1 cellular context compared by ENCODE assay signal in the genomic region with DNA sequence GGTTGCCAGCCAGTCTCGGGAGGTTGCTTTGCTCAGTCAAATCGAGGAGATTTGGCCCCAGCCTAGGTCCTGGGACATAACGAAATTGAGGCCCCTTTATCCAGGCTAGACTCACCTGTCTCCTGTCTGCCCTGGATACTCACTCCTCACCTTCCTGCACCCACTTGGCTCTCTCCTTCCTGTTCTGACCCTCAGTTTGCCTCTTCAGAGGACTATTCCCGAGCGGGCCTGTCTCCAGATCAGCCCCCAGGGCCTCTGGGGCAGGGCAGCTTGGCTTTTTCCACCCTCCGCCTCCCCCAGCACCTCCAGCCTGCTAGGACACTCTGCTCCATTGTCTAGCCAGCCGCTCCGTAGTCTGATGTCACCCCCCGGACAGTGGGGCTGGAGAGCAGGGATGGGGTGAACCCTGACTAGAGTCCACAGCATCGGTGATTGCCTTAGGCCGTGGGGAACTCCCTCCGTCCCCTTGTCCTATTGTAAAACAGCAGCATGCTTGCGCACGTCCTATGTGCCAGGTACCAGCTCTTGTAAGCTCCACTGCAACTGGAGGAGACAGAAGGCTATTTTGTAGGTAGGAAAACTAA.
TF ChIP-seq lines count a peak whose summit lies in the region.

No MANE protein-coding gene starts in this region.

TF ChIP-seq in SK-N-SH, 30 proteins besides CTCF, POLR2A, EP300 and RAD21 (continued from another document):
- TF ChIP-seq, protein P1, sequence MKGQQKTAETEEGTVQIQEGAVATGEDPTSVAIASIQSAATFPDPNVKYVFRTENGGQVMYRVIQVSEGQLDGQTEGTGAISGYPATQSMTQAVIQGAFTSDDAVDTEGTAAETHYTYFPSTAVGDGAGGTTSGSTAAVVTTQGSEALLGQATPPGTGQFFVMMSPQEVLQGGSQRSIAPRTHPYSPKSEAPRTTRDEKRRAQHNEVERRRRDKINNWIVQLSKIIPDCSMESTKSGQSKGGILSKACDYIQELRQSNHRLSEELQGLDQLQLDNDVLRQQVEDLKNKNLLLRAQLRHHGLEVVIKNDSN (IDR thresholded peaks at IDR 0.05; ENCODE audit: borderline replicate concordance, low read depth), result no peak
- TF ChIP-seq MEF2A (IDR thresholded peaks at IDR 0.05; ENCODE audit: borderline replicate concordance, low read depth) (no peak), JUND (IDR thresholded peaks at IDR 0.05) (no peak)
